Comparison of ENCODE assay signal across 15 cellular contexts in genomic region chr1:59360170-59360569, GRCh38.
DNase-seq lines count a peak whose midpoint lies in the region; ATAC-seq, FAIRE-seq and TF ChIP-seq lines count a peak whose summit lies in the region.
"Had no signal": no experiment of that assay in that cellular context is flagged by ENCODE, and none has a peak within 500 bp of the region (broad histone marks: within the 10 kb centered on the region; RNA-seq: fewer than 3 reads in every experiment).

No MANE protein-coding gene starts in this region.

- peak overlapping the region; percentile 24 for H3K4me3 Mint-ChIP-seq in type B pancreatic cell

- no peak for TF ChIP-seq CTCF in foreskin fibroblast (IDR thresholded peaks at IDR 0.05; ENCODE audit: low read depth, low read length)
- no peak for TF ChIP-seq CTCF in type B pancreatic cell (conservative IDR thresholded peaks at IDR 0.05)
- no peak for TF ChIP-seq CTCF in kidney (IDR thresholded peaks at IDR 0.05; ENCODE audit: borderline replicate concordance, extremely low read depth, insufficient read depth)

- DNase-seq in HCEC 1CT (peak; percentile 51), adipocyte (ENCODE audit: low read depth) (peak; percentile 42), foreskin fibroblast (peak; percentile 31 to 60), type B pancreatic cell (ENCODE audit: extremely low spot score, unreplicated experiment) (no peak), kidney (no peak), DMS153 (lab: John Stamatoyannopoulos, UW) (no peak)
- DNase-seq: activated T-cell treated with anti-CD3 and anti-CD28 coated beads, Interleukin-2, amount 50 U/mL, for 48 hours; NCI-H2107; NK-92 treated with Interleukin-12 subunit alpha and Interleukin-12 subunit beta, amount 100 ng/mL, for 24 hours; tibial artery had no signal

- FAIRE-seq in kidney (lab: Jason Lieb, UNC): no peak
- FAIRE-seq: endometrium had no signal

- H3K4me1 ChIP-seq in adipocyte (ENCODE audit: control insufficient read depth, insufficient read depth, low read length) (peaks cover 26% of the 10 kb centered on the region), kidney (ENCODE audit: control insufficient read depth in 1 of 2, insufficient read depth in 1 of 2, low read depth in 1 of 2, low read length in 2 of 2) (peaks cover 0 to 2% of the 10 kb centered on the region in 2 donors)
- H3K4me1 ChIP-seq: HAP-1 had no signal

- H3K9me3 ChIP-seq in adipocyte (ENCODE audit: control insufficient read depth, low read length) (no peaks in the 10 kb centered on the region), kidney (ENCODE audit: control insufficient read depth in 1 of 2, low read length in 2 of 2) (no peaks in the 10 kb centered on the region)
- H3K9me3 ChIP-seq: body of pancreas, HAP-1, tibial artery had no signal

- H3K27me3 ChIP-seq in adipocyte (replicated peaks; ENCODE audit: control insufficient read depth, insufficient read depth, low read length): no peaks in the 10 kb centered on the region
- H3K27me3 ChIP-seq: body of pancreas, tibial artery had no signal

- H3K4me1 Mint-ChIP-seq in type B pancreatic cell (ENCODE audit: unreplicated experiment): peaks cover 38% of the 10 kb centered on the region

- peaks cover 4% of the 10 kb centered on the region for H3K36me3 Mint-ChIP-seq in type B pancreatic cell

- H3K27ac Mint-ChIP-seq in type B pancreatic cell: no peak overlapping the region

- intact Hi-C loops in kidney (cut with DNase I): no loop called here

- H3K9ac ChIP-seq in adipocyte (ENCODE audit: low read length): no peak overlapping the region
- H3K9ac ChIP-seq in kidney (ENCODE audit: low read length in 2 of 2): no peak overlapping the region
- H3K9ac ChIP-seq: KMS-11 had no signal

- H3K9me3 Mint-ChIP-seq in type B pancreatic cell: peaks cover 14% of the 10 kb centered on the region

- ATAC-seq in HG02885 (IDR thresholded peaks at IDR 0.05; ENCODE audit: poor library complexity, unreplicated experiment): no peak
- ATAC-seq: body of pancreas had no signal

- H3K4me3 ChIP-seq in adipocyte (ENCODE audit: low read length) (no peak overlapping the region), foreskin fibroblast (ENCODE audit: low read depth in 1 of 2, low read length in 2 of 2) (no peak overlapping the region), kidney (ENCODE audit: low read length in 2 of 2) (no peak overlapping the region)
- H3K4me3 ChIP-seq: body of pancreas, HAP-1, tibial artery had no signal

- H3K27ac ChIP-seq in kidney (ENCODE audit: low read depth in 2 of 2, low read length in 2 of 2): no peak overlapping the region
- H3K27ac ChIP-seq: body of pancreas, KMS-11, tibial artery had no signal

- no peaks in the 10 kb centered on the region for H3K27me3 Mint-ChIP-seq in type B pancreatic cell

- H3K36me3 ChIP-seq in adipocyte (ENCODE audit: control insufficient read depth, insufficient read depth, low read length, severe bottlenecking): no peaks in the 10 kb centered on the region
- peaks cover 0 to 4% of the 10 kb centered on the region in 2 donors for H3K36me3 ChIP-seq in kidney (ENCODE audit: control insufficient read depth in 1 of 2, insufficient read depth in 2 of 2, low read length in 2 of 2)
- H3K36me3 ChIP-seq: HAP-1, tibial artery had no signal

Comparison
In these comparisons a context has a peak if more than half of its experiments do, and no peak if none do; other contexts are left out.
1. DNase-seq: peak in HCEC 1CT (single experiment), adipocyte (single experiment) and foreskin fibroblast (2 of 2); none in type B pancreatic cell (single experiment), kidney (single experiment) and DMS153 (single experiment).